In the genomic region with DNA sequence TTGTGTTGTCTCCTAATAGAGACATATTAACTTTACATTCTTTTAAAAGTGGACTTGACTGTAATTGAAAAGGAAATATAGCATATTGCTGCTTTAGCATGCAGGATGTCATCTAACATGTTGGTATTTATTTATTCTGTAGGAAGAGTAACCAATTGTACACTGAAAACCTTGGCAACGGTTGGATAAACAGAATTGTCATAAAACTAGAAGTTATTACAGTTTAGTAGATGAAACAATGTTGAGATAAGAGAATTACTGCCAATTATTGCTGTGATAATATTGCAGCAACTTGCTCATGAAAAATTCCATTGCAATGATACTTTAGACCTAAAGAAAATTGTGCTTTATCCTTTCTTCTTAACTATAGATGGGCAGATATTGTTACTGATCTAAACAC, we compare ENCODE assay signal across 27 cellular contexts. TPM values are rescaled to one million over a fixed set of nuclear protein-coding genes. Genes with fewer than 3 reads are reported as not detected.
"Had no signal": no experiment of that assay in that cellular context is flagged by ENCODE, and none has a peak within 500 bp of the region (broad histone marks: within the 10 kb centered on the region; RNA-seq: fewer than 3 reads in every experiment).

No MANE protein-coding gene starts in this region.

- DNase-seq: hippocampal formation; kidney; left ventricle myocardium inferior; mesendoderm; naive thymus-derived CD8-positive, alpha-beta T cell; nucleus accumbens; pancreas; posterior cingulate gyrus; retina; right cardiac atrium; spleen; stimulated activated CD4-positive, alpha-beta T cell treated with anti-CD3 and anti-CD28 coated beads, Interleukin-4, amount 100 ng/mL, for 24 hours; stimulated activated naive CD4-positive, alpha-beta T cell treated with Interleukin-2 at 50 U/mL for 16 hours; stimulated activated naive CD8-positive, alpha-beta T cell treated with anti-CD3 and anti-CD28 coated beads, Interleukin-15, amount 100 ng/mL, for 72 hours; substantia nigra; uterus had no signal

- H3K4me1 Mint-ChIP-seq: mesothelial cell of epicardium; naive thymus-derived CD8-positive, alpha-beta T cell; nephron; neural crest cell; stimulated activated effector memory CD8-positive, alpha-beta T cell treated with anti-CD3 and anti-CD28 coated beads, Interleukin-12 subunit alpha, Interleukin-12 subunit beta, amount 100 ng/mL, for 72 hours; stimulated activated naive CD8-positive, alpha-beta T cell treated with anti-CD3 and anti-CD28 coated beads, Interleukin-15, amount 100 ng/mL, for 72 hours had no signal

- H3K4me3 Mint-ChIP-seq: mesothelial cell of epicardium; naive thymus-derived CD8-positive, alpha-beta T cell; nephron; neural crest cell; stimulated activated effector memory CD8-positive, alpha-beta T cell treated with anti-CD3 and anti-CD28 coated beads, Interleukin-12 subunit alpha, Interleukin-12 subunit beta, amount 100 ng/mL, for 72 hours; stimulated activated naive CD8-positive, alpha-beta T cell treated with anti-CD3 and anti-CD28 coated beads, Interleukin-15, amount 100 ng/mL, for 72 hours; type B pancreatic cell had no signal

- H3K27ac Mint-ChIP-seq: mesothelial cell of epicardium; nephron; stimulated activated effector memory CD8-positive, alpha-beta T cell treated with anti-CD3 and anti-CD28 coated beads, Interleukin-12 subunit alpha, Interleukin-12 subunit beta, amount 100 ng/mL, for 72 hours; stimulated activated naive CD8-positive, alpha-beta T cell treated with anti-CD3 and anti-CD28 coated beads, Interleukin-15, amount 100 ng/mL, for 72 hours; type B pancreatic cell had no signal

- H3K9me3 Mint-ChIP-seq: naive thymus-derived CD8-positive, alpha-beta T cell; nephron; neural crest cell; stimulated activated effector memory CD8-positive, alpha-beta T cell treated with anti-CD3 and anti-CD28 coated beads, Interleukin-12 subunit alpha, Interleukin-12 subunit beta, amount 100 ng/mL, for 72 hours; stimulated activated naive CD8-positive, alpha-beta T cell treated with anti-CD3 and anti-CD28 coated beads, Interleukin-15, amount 100 ng/mL, for 72 hours; type B pancreatic cell had no signal

- H3K27ac ChIP-seq: left ventricle myocardium inferior, pancreas, prostate gland, skin epidermis, spleen, tibial nerve, uterus had no signal

- H3K27me3 ChIP-seq: pancreas, spleen, tibial nerve, uterus had no signal

- H3K27me3 Mint-ChIP-seq: naive thymus-derived CD8-positive, alpha-beta T cell; stimulated activated naive CD8-positive, alpha-beta T cell treated with anti-CD3 and anti-CD28 coated beads, Interleukin-15, amount 100 ng/mL, for 72 hours; type B pancreatic cell had no signal

- H3K4me1 ChIP-seq: left ventricle myocardium inferior, pancreas, prostate gland, spleen, tibial nerve, uterus had no signal

- H3K4me3 ChIP-seq: left ventricle myocardium inferior, lung, pancreas, prostate gland, skin epidermis, spleen, tibial nerve, uterus had no signal

- H3K36me3 ChIP-seq: prostate gland, uterus had no signal

- FAIRE-seq: kidney, pancreas had no signal

- ATAC-seq: naive thymus-derived CD8-positive, alpha-beta T cell; pancreas; right cardiac atrium; sciatic nerve; stimulated activated effector memory CD8-positive, alpha-beta T cell treated with anti-CD3 and anti-CD28 coated beads, Interleukin-12 subunit alpha, Interleukin-12 subunit beta, amount 100 ng/mL, for 72 hours; stimulated activated naive CD8-positive, alpha-beta T cell treated with anti-CD3 and anti-CD28 coated beads, Interleukin-15, amount 100 ng/mL, for 72 hours had no signal

- H3K9me3 ChIP-seq: left ventricle myocardium inferior, pancreas, prostate gland, spleen, tibial nerve, uterus had no signal

RNA-seq across cellular contexts. Expression of gene POGLUT2, which starts 39.5 kb away (rescaled TPM):
- total RNA-seq: mononuclear cell had no signal
